8 cellular contexts compared by ENCODE assay signal in genomic region chr2:65429799-65430514, GRCh38. TPM values are rescaled to one million over a fixed set of nuclear protein-coding genes. Genes with fewer than 3 reads are reported as not detected.
A peak's percentile ranks its signal among the peaks of the same experiment; 100 is the strongest.
DNase-seq lines count a peak whose midpoint lies in the region; ATAC-seq and TF ChIP-seq lines count a peak whose summit lies in the region.

No MANE protein-coding gene starts in this region.

- POLR2A ChIA-PET in AG04450 (lab: Yijun Ruan, JAX): interaction anchor here (0.7 to 1.3 kb wide), 7 partner anchors 8 to 643 kb away, joined by 3 to 11 read pairs (median 3); no protein-coding TSS in a partner anchor

- H3K27me3 ChIP-seq in AG04450 (ENCODE audit: control insufficient read depth, insufficient read depth, low read length): no peaks in the 10 kb centered on the region
- peaks cover 39% of the 10 kb centered on the region for H3K27me3 ChIP-seq in HUES64 (ENCODE audit: insufficient read depth, low read length)
- H3K27me3 ChIP-seq in muscle layer of colon (ENCODE audit: control insufficient read depth in 1 of 2, insufficient read depth in 2 of 2, low read length in 2 of 2): no peaks in the 10 kb centered on the region

- no peak for ATAC-seq in HG02852 (IDR thresholded peaks at IDR 0.05; ENCODE audit: unreplicated experiment)
- ATAC-seq in activated CD4-positive, CD25-positive, alpha-beta regulatory T cell treated with anti-CD3 and anti-CD28 coated beads, Interleukin-2, amount 50 U/mL, for 24 hours: no peak

- no peaks in the 10 kb centered on the region for H3K36me3 ChIP-seq in HUES64 (ENCODE audit: insufficient read depth, low read length)
- no peaks in the 10 kb centered on the region for H3K36me3 ChIP-seq in muscle layer of colon (ENCODE audit: insufficient read depth, low read length)

- CTCF ChIA-PET in AG04450 (lab: Charles Lee): interaction anchor here (0.7 to 0.9 kb wide), 2 partner anchors 9 to 1869 kb away, joined by 3 to 4 read pairs; no protein-coding TSS in a partner anchor

- peak overlapping the region; percentile 85 for H3K4me3 ChIP-seq in AG04450 (ENCODE audit: low read depth, low read length)
- peak overlapping the region; percentile 69 for H3K4me3 ChIP-seq in HUES64 (ENCODE audit: low read length)
- H3K4me3 ChIP-seq in cardiac fibroblast (replicated peaks in 1 of 2; ENCODE audit: low read depth in 2 of 2, low read length in 2 of 2): peak overlapping the region; percentile 88 to 96
- peak overlapping the region; percentile 67 to 84 for H3K4me3 ChIP-seq in muscle layer of colon (ENCODE audit: low read depth in 1 of 2, low read length in 2 of 2)

- H3K27ac ChIP-seq in AG04450 (ENCODE audit: low read depth, low read length) (no peak overlapping the region), HUES64 (ENCODE audit: low read depth, low read length) (no peak overlapping the region), muscle layer of colon (ENCODE audit: low read depth, low read length) (peak overlapping the region; percentile 72)

- H3K9ac ChIP-seq in HUES64 (ENCODE audit: low read depth, low read length) (no peak overlapping the region), muscle layer of colon (ENCODE audit: low read length) (no peak overlapping the region)

- H3K9me3 ChIP-seq in AG04450 (ENCODE audit: control insufficient read depth, insufficient read depth, low read length) (no peaks in the 10 kb centered on the region; the same call in 1 of the 2 replicates), HUES64 (ENCODE audit: insufficient read depth, low read depth, low read length) (no peaks in the 10 kb centered on the region), muscle layer of colon (ENCODE audit: low read length) (no peaks in the 10 kb centered on the region)

- H3K4me1 ChIP-seq in HUES64 (ENCODE audit: insufficient read depth, low read length): peaks cover 9% of the 10 kb centered on the region
- peaks cover 4% of the 10 kb centered on the region for H3K4me1 ChIP-seq in muscle layer of colon (ENCODE audit: insufficient read depth, low read length)

- no peak for TF ChIP-seq CTCF in AG04450 (IDR thresholded peaks at IDR 0.05; ENCODE audit: low read depth, low read length)
- TF ChIP-seq CTCF in cardiac fibroblast (IDR thresholded peaks at IDR 0.05; ENCODE audit: low read depth, low read length): no peak

- 29% methylated on average over 16 of the region's 16 CpGs for WGBS in HUES64

- no peak for DNase-seq in AG04450 (ENCODE audit: low read depth, low spot score)
- peak in 1 of 2 donors; percentile 16 for DNase-seq in cardiac fibroblast (ENCODE audit: low read depth in 2 of 2)
- DNase-seq in NCI-H446 treated with DMSO at 0.1 percent for 48 hours (lab: John Stamatoyannopoulos, UW): no peak
- DNase-seq in ecto neural progenitor cell (ENCODE audit: low spot score): no peak

RNA-seq across cellular contexts. Expression of gene SPRED2, which starts 2.4 kb away (rescaled TPM):
- polyA plus RNA-seq in AG04450 (2011; rRNA removed): 18.6 and 21.2 TPM in 2 replicates
- 23.0 and 24.9 TPM in 2 replicates for polyA minus RNA-seq in AG04450 (2011; rRNA and poly(A)+ RNA removed)
- polyA plus RNA-seq in HUES64 (2013, experiment 1 of 2): 14.5 TPM
- polyA plus RNA-seq in HUES64 (2013, experiment 2 of 2): 19.8 TPM
